In genomic region chr12:56224102-56224701, GRCh38 we compare ENCODE assay signal across 8 cellular contexts. TPM values are rescaled to one million over a fixed set of nuclear protein-coding genes. Genes with fewer than 3 reads are reported as not detected.
DNase-seq lines count a peak whose midpoint lies in the region; ATAC-seq and TF ChIP-seq lines count a peak whose summit lies in the region.

TSS of gene NABP2 (plus strand) at chr12:56224342. CDS start at chr12:56224857, 515 bp downstream.

- intact Hi-C loops in heart right ventricle (cut with DNase I) (loop anchor here in 6 of 10 donors (1.0 to 5.0 kb wide), 7 partner anchors 31 to 107 kb away; partner anchors contain the start of genes ZC3H10 (in 4 of the 6), ANKRD52 (in 2 of the 6), RPL41 (in 1 of the 6) and SMARCC2 (in 1 of the 6)), posterior vena cava (cut with DNase I) (loop anchor here in 1 of 2 donors (2.0 kb wide), 1 partner anchor 31 kb away; no protein-coding TSS in a partner anchor), upper lobe of right lung (cut with DNase I) (no loop called here)

- peak within 1 kb of the TSS; percentile 100 for H3K4me3 Mint-ChIP-seq in T-helper 1 cell treated with Interleukin-12 subunit alpha and Interleukin-12 subunit beta and Interleukin-4 antibody, amounts not matched to agents 30 μg/mL and 1 μg/mL, for 36 hours

- H3K36me3 ChIP-seq in heart right ventricle (peaks cover 0 to 35% (median 0%) of the 10 kb centered on the region in 9 donors), upper lobe of right lung (peaks cover 9% of the 10 kb centered on the region)

- in situ Hi-C loops in GM13976 (cut with MboI; ENCODE audit: low sequenced_read_pairs, unreplicated experiment): loop anchor here (25.0 kb wide), 1 partner anchor 238 kb away; the partner anchor contains the start of genes MIP and SPRYD4

- peaks cover 13% of the 10 kb centered on the region for H3K36me3 Mint-ChIP-seq in T-helper 1 cell treated with Interleukin-12 subunit alpha and Interleukin-12 subunit beta and Interleukin-4 antibody, amounts not matched to agents 30 μg/mL and 1 μg/mL, for 36 hours (ENCODE audit: low read depth)

- TF ChIP-seq CTCF in GM13976 (IDR thresholded peaks at IDR 0.05; ENCODE audit: borderline replicate concordance, control extremely low read depth, extremely low read depth, insufficient read depth, missing control alignments) (peak; percentile 98), heart right ventricle (IDR thresholded peaks at IDR 0.05) (peak; percentile 76 to 98 (median 89)), upper lobe of right lung (IDR thresholded peaks at IDR 0.05) (peak; percentile 86)

- no peaks in the 10 kb centered on the region for H3K9me3 ChIP-seq in heart right ventricle
- H3K9me3 ChIP-seq in upper lobe of right lung: no peaks in the 10 kb centered on the region

- H3K27ac ChIP-seq in heart right ventricle (peak within 1 kb of the TSS; percentile 51 to 99 (median 88)), upper lobe of right lung (peak within 1 kb of the TSS; percentile 96)

- H3K4me3 ChIP-seq in heart right ventricle (peak within 1 kb of the TSS; percentile 50 to 78 (median 70)), upper lobe of right lung (peak within 1 kb of the TSS; percentile 73)

- peaks cover 44% of the 10 kb centered on the region for H3K4me1 Mint-ChIP-seq in T-helper 1 cell treated with Interleukin-12 subunit alpha and Interleukin-12 subunit beta and Interleukin-4 antibody, amounts not matched to agents 30 μg/mL and 1 μg/mL, for 36 hours (ENCODE audit: low read depth)

- 1% methylated on average over 41 of the region's 41 CpGs for WGBS in heart right ventricle, 2 donors

- peaks cover 4 to 49% (median 39%) of the 10 kb centered on the region in 9 donors for H3K4me1 ChIP-seq in heart right ventricle
- peaks cover 34% of the 10 kb centered on the region for H3K4me1 ChIP-seq in upper lobe of right lung

- no peaks in the 10 kb centered on the region for H3K27me3 ChIP-seq in heart right ventricle
- no peaks in the 10 kb centered on the region for H3K27me3 ChIP-seq in upper lobe of right lung

- DNase-seq in GM13976 (ENCODE audit: low spot score): peak; percentile 99
- DNase-seq in NCI-H1436 treated with DMSO at 0.1 percent for 48 hours (lab: John Stamatoyannopoulos, UW): peak; percentile 88
- DNase-seq in amniotic stem cell (lab: John Stamatoyannopoulos, UW): peak; percentile 97
- DNase-seq in heart right ventricle: peak; percentile 98
- DNase-seq in posterior vena cava (ENCODE audit: low spot score): peak; percentile 99
- peak; percentile 99 for DNase-seq in upper lobe of right lung

- peak; percentile 72 for ATAC-seq in HG02852 (IDR thresholded peaks at IDR 0.05; ENCODE audit: unreplicated experiment)
- peak; percentile 83 to 92 (median 89) for ATAC-seq in heart right ventricle
- peak; percentile 91 for ATAC-seq in upper lobe of right lung

- H3K9me3 Mint-ChIP-seq in T-helper 1 cell treated with Interleukin-12 subunit alpha and Interleukin-12 subunit beta and Interleukin-4 antibody, amounts not matched to agents 30 μg/mL and 1 μg/mL, for 36 hours: no peaks in the 10 kb centered on the region

- peak within 1 kb of the TSS; percentile 80 for H3K27ac Mint-ChIP-seq in T-helper 1 cell treated with Interleukin-12 subunit alpha and Interleukin-12 subunit beta and Interleukin-4 antibody, amounts not matched to agents 30 μg/mL and 1 μg/mL, for 36 hours

- no peaks in the 10 kb centered on the region for H3K27me3 Mint-ChIP-seq in T-helper 1 cell treated with Interleukin-12 subunit alpha and Interleukin-12 subunit beta and Interleukin-4 antibody, amounts not matched to agents 30 μg/mL and 1 μg/mL, for 36 hours (ENCODE audit: low read depth)

RNA-seq across cellular contexts. Expression of gene NABP2, which starts in this region (rescaled TPM):
- total RNA-seq in heart right ventricle (10 to 100 TPM; 16.2 to 25.3 (median 20.4) TPM), posterior vena cava (10 to 100 TPM; 19.9 to 23.1 TPM), upper lobe of right lung (19.8 TPM)
- polyA plus RNA-seq in heart right ventricle: 10 to 100 TPM; 13.5 to 27.7 TPM

Comparison
In these comparisons a context has a peak if more than half of its experiments do, and no peak if none do; other contexts are left out.
1. Peak in every context shown above with its lines: DNase-seq, ATAC-seq, H3K4me3 ChIP-seq and H3K27ac ChIP-seq.